Comparison of ENCODE assay signal across 14 cellular contexts in genomic region chr12:123114305-123115083, GRCh38. TPM values are rescaled to one million over a fixed set of nuclear protein-coding genes. Genes with fewer than 3 reads are reported as not detected.
DNase-seq lines count a peak whose midpoint lies in the region; ATAC-seq, FAIRE-seq and TF ChIP-seq lines count a peak whose summit lies in the region.
"Had no signal": no experiment of that assay in that cellular context is flagged by ENCODE, and none has a peak within 500 bp of the region (broad histone marks: within the 10 kb centered on the region; RNA-seq: fewer than 3 reads in every experiment).

No MANE protein-coding gene starts in this region.

- H3K4me3 ChIP-seq in keratinocyte (ENCODE audit: control insufficient read depth in 2 of 3, extremely low read depth in 1 of 3, insufficient read depth in 2 of 3, low read depth in 1 of 3, low read length in 3 of 3) (no peak overlapping the region), skeletal muscle tissue (ENCODE audit: low read length in 3 of 3) (peak overlapping the region in 1 of 3 donors; percentile 7), A673 (ENCODE audit: low read depth, low read length, poor library complexity, severe bottlenecking) (no peak overlapping the region)
- H3K4me3 ChIP-seq: SK-N-MC had no signal

- no peak for ATAC-seq in T-helper 17 cell

- no peaks in the 10 kb centered on the region for H3K27me3 Mint-ChIP-seq in T-helper 17 cell

- CTCF ChIA-PET in A673 (lab: Charles Lee): no interaction called here

- H3K9ac ChIP-seq in keratinocyte (ENCODE audit: control insufficient read depth, extremely low read depth, insufficient read depth, low read length): no peak overlapping the region
- H3K9ac ChIP-seq in skeletal muscle tissue (ENCODE audit: low read depth in 1 of 3, low read length in 3 of 3): peak overlapping the region in 1 of 3 donors; percentile 18

- intact Hi-C loops in A673 (cut with micrococcal nuclease; ENCODE audit: unreplicated experiment): no loop called here

- H2AFZ ChIP-seq in keratinocyte (ENCODE audit: control insufficient read depth, low read length): no peak overlapping the region

- no peak overlapping the region for H3K27ac Mint-ChIP-seq in T-helper 17 cell

- POLR2A ChIA-PET in A673 (lab: Charles Lee; ENCODE audit: low non-redundant PET): no interaction called here

- H3K4me3 Mint-ChIP-seq in T-helper 17 cell: peak overlapping the region; percentile 39

- H3K4me1 ChIP-seq in keratinocyte (ENCODE audit: control insufficient read depth, extremely low read depth, insufficient read depth, low read length) (peaks cover 20% of the 10 kb centered on the region), skeletal muscle tissue (ENCODE audit: control insufficient read depth in 3 of 3, insufficient read depth in 3 of 3, low read length in 3 of 3) (peaks cover 25 to 47% (median 32%) of the 10 kb centered on the region in 3 donors), A673 (ENCODE audit: insufficient read depth, low read length, poor library complexity, severe bottlenecking) (no peaks in the 10 kb centered on the region)

- no peaks in the 10 kb centered on the region for H3K79me2 ChIP-seq in keratinocyte (ENCODE audit: control insufficient read depth, insufficient read depth, low read length)

- DNase-seq in DMS 273 (lab: John Stamatoyannopoulos, UW; ENCODE audit: unreplicated experiment) (peak; percentile 13), DMS 273 treated with DMSO at 0.1 percent for 48 hours (lab: John Stamatoyannopoulos, UW) (no peak), T-helper 17 cell (no peak), keratinocyte (ENCODE audit: low read depth, low spot score) (no peak), SW480 (ENCODE audit: low spot score) (no peak), A673 (ENCODE audit: low spot score) (no peak)
- no peak for DNase-seq in stimulated activated CD4-positive, alpha-beta T cell treated with anti-CD3 and anti-CD28 coated beads, Interleukin-12 subunit alpha, Interleukin-12 subunit beta, amount 100 ng/mL, for 4 hours
- DNase-seq: activated CD4-positive, alpha-beta T cell treated with anti-CD3 and anti-CD28 coated beads, Interleukin-2, amount 50 U/mL, for 48 hours; DMS79 treated with DMSO at 0.1 percent for 48 hours; NCI-H82 had no signal

- no peaks in the 10 kb centered on the region for H3K36me3 Mint-ChIP-seq in T-helper 17 cell (ENCODE audit: low read depth)

- peak overlapping the region; percentile 7 for H3K4me2 ChIP-seq in keratinocyte (ENCODE audit: control insufficient read depth, extremely low read depth, insufficient read depth, low read depth, low read length)

- TF ChIP-seq CTCF in keratinocyte (optimal IDR thresholded peaks at IDR 0.05 in 1 of 3, IDR thresholded peaks at IDR 0.05 in 1 of 3, conservative IDR thresholded peaks at IDR 0.05 in 1 of 3; ENCODE audit: extremely low read depth in 1 of 3, insufficient read depth in 2 of 3, low read length in 3 of 3) (no peak), A673 (conservative IDR thresholded peaks at IDR 0.05; ENCODE audit: low read depth, low read length) (no peak)

- H3K36me3 ChIP-seq in keratinocyte (ENCODE audit: control insufficient read depth in 2 of 2, extremely low read depth in 1 of 2, insufficient read depth in 2 of 2, low read length in 2 of 2): peaks cover 0 to under 1% of the 10 kb centered on the region in 2 experiments
- no peaks in the 10 kb centered on the region for H3K36me3 ChIP-seq in skeletal muscle tissue (ENCODE audit: control insufficient read depth in 3 of 3, insufficient read depth in 3 of 3, low read length in 3 of 3)
- H3K36me3 ChIP-seq in A673 (ENCODE audit: insufficient read depth, low read length, poor library complexity, severe bottlenecking): no peaks in the 10 kb centered on the region

- BruUV-seq in A673 (replicated peaks; lab: Mats Ljungman, UMichigan): no TSS peak

- H3K9me3 ChIP-seq in T-helper 17 cell (ENCODE audit: control insufficient read depth, low read length, poor library complexity, severe bottlenecking) (no peaks in the 10 kb centered on the region), keratinocyte (ENCODE audit: control insufficient read depth, low read depth, low read length) (no peaks in the 10 kb centered on the region), skeletal muscle tissue (ENCODE audit: control insufficient read depth in 3 of 3, low read length in 3 of 3) (no peaks in the 10 kb centered on the region), A673 (ENCODE audit: low read depth, low read length, poor library complexity, severe bottlenecking) (no peaks in the 10 kb centered on the region)

- peaks cover 3% of the 10 kb centered on the region for H4K20me1 ChIP-seq in keratinocyte (ENCODE audit: control insufficient read depth, extremely low read depth, insufficient read depth, low read length)

- H3K9me1 ChIP-seq in keratinocyte (ENCODE audit: control insufficient read depth, extremely low read depth, insufficient read depth, low read length): no peaks in the 10 kb centered on the region

- H3K27me3 ChIP-seq in keratinocyte (ENCODE audit: control insufficient read depth, extremely low read depth, insufficient read depth, low read length) (no peaks in the 10 kb centered on the region), skeletal muscle tissue (ENCODE audit: control insufficient read depth in 3 of 3, insufficient read depth in 3 of 3, low read length in 3 of 3) (no peaks in the 10 kb centered on the region), A673 (replicated peaks; ENCODE audit: insufficient read depth, low read depth, low read length, poor library complexity) (no peaks in the 10 kb centered on the region)

- peak; percentile 9 for FAIRE-seq in keratinocyte (lab: Jason Lieb, UNC)
- FAIRE-seq: GM18507 had no signal

- peaks cover 14% of the 10 kb centered on the region for H3K4me1 Mint-ChIP-seq in T-helper 17 cell

- H3K27ac ChIP-seq in keratinocyte (ENCODE audit: control insufficient read depth, insufficient read depth, low read length) (no peak overlapping the region), skeletal muscle tissue (ENCODE audit: low read depth, low read length) (peak overlapping the region; percentile 51), A673 (ENCODE audit: low read depth, low read length, poor library complexity, severe bottlenecking) (no peak overlapping the region)
- H3K27ac ChIP-seq: 22Rv1, SK-N-MC had no signal

- dilution Hi-C loops in keratinocyte (cut with MboI; ENCODE audit: extremely low pct_ligation_motif_present, low sequenced_read_pairs): no loop called here

RNA-seq across cellular contexts. Expression of gene PITPNM2, which starts 36.4 kb away (rescaled TPM):
- total RNA-seq in T-helper 17 cell (10 to 100 TPM; 21.7 to 47.9 TPM), skeletal muscle tissue (3.1 TPM), A673 (2021) (6.4 and 8.9 TPM in 2 replicates)
- polyA plus RNA-seq in keratinocyte: 0.97 to 2.1 TPM (median 1.4 TPM) in 3 replicates
- polyA plus RNA-seq in keratinocyte (2011; ENCODE audit: low read depth): 1.7 TPM
- polyA plus RNA-seq in keratinocyte (2011; cell fraction: cytosol; rRNA removed): 1.1 and 1.5 TPM in 2 replicates
- 5.8 and 7.1 TPM in 2 replicates for polyA plus RNA-seq in keratinocyte (2011; cell fraction: nucleus; rRNA removed)
- 1.6 and 4.0 TPM in 2 replicates for polyA plus RNA-seq in keratinocyte (2012; ENCODE audit: low replicate concordance)
- 2.9 to 13.2 TPM (median 4.7 TPM) in 3 replicates for polyA minus RNA-seq in keratinocyte
- polyA minus RNA-seq in keratinocyte (2011; cell fraction: cytosol; rRNA and poly(A)+ RNA removed): 2.5 TPM
- polyA minus RNA-seq in keratinocyte (2011; cell fraction: nucleus; rRNA and poly(A)+ RNA removed): 5.3 and 7.1 TPM in 2 replicates
